Comparison of ENCODE assay signal across 1 cellular context in genomic region chr2:113173563-113174368, GRCh38.
TF ChIP-seq lines count a peak whose summit lies in the region.

Gene PSD4 (plus strand): TSS chr2:113173971. CDS start chr2:113182457, 8,486 bp downstream.

TF ChIP-seq in K562, 482 proteins besides CTCF, POLR2A, EP300 and RAD21 (continued from another document):
- TF ChIP-seq HIVEP1 (CRISPR knock-in tag; IDR thresholded peaks at IDR 0.05) (0 out of 2 replicates have a peak, but pooled peaks have one; percentile 18), JUNB (CRISPR knock-in tag; conservative IDR thresholded peaks at IDR 0.05) (no peak), NBN (IDR thresholded peaks at IDR 0.05; ENCODE audit: low read depth) (0 out of 2 replicates have a peak, but pooled peaks have one; percentile 18), SMARCC2 (IDR thresholded peaks at IDR 0.05; ENCODE audit: low read depth) (no peak), YY1 (IDR thresholded peaks at IDR 0.05; ENCODE audit: borderline replicate concordance in 1 of 3, control insufficient read depth in 1 of 3, extremely low read depth in 1 of 3, insufficient read depth in 3 of 3, insufficient read length in 1 of 3, insufficient replicate concordance in 2 of 3, low read depth in 1 of 3, low read length in 2 of 3) (peak in 1 of 3 experiments; percentile 35), MAX (CRISPR knock-in tag; IDR thresholded peaks at IDR 0.05) (no peak), NCOR1 (IDR thresholded peaks at IDR 0.05) (peak; percentile 39), POLR2B (IDR thresholded peaks at IDR 0.05; ENCODE audit: low read depth, partially characterized antibody) (peak; percentile 76), CBFB (CRISPR knock-in tag; IDR thresholded peaks at IDR 0.05) (peak; percentile 37; the same call in 1 of the 2 replicates), MGA (IDR thresholded peaks at IDR 0.05) (peak; percentile 67; the same call in 1 of the 2 replicates), BRF1 (IDR thresholded peaks at IDR 0.05; ENCODE audit: borderline replicate concordance, extremely low read depth, insufficient read length) (no peak), FOXP1 (CRISPR knock-in tag; IDR thresholded peaks at IDR 0.05) (no peak), ZNF780A (CRISPR knock-in tag; IDR thresholded peaks at IDR 0.05) (no peak), POLR2AphosphoS5 (IDR thresholded peaks at IDR 0.05; ENCODE audit: control insufficient read depth, insufficient read depth, low read depth, low read length) (peak; percentile 73; the same call in 1 of the 2 replicates), ZNF764 (CRISPR knock-in tag; IDR thresholded peaks at IDR 0.05; ENCODE audit: low read depth) (no peak)
- TF ChIP-seq, protein P1, sequence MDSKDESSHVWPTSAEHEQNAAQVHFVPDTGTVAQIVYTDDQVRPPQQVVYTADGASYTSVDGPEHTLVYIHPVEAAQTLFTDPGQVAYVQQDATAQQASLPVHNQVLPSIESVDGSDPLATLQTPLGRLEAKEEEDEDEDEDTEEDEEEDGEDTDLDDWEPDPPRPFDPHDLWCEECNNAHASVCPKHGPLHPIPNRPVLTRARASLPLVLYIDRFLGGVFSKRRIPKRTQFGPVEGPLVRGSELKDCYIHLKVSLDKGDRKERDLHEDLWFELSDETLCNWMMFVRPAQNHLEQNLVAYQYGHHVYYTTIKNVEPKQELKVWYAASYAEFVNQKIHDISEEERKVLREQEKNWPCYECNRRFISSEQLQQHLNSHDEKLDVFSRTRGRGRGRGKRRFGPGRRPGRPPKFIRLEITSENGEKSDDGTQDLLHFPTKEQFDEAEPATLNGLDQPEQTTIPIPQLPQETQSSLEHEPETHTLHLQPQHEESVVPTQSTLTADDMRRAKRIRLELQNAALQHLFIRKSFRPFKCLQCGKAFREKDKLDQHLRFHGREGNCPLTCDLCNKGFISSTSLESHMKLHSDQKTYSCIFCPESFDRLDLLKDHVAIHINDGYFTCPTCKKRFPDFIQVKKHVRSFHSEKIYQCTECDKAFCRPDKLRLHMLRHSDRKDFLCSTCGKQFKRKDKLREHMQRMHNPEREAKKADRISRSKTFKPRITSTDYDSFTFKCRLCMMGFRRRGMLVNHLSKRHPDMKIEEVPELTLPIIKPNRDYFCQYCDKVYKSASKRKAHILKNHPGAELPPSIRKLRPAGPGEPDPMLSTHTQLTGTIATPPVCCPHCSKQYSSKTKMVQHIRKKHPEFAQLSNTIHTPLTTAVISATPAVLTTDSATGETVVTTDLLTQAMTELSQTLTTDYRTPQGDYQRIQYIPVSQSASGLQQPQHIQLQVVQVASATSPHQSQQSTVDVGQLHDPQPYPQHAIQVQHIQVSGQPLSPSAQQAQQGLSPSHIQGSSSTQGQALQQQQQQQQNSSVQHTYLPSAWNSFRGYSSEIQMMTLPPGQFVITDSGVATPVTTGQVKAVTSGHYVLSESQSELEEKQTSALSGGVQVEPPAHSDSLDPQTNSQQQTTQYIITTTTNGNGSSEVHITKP (IDR thresholded peaks at IDR 0.05; ENCODE audit: partially characterized antibody) = peak; percentile 38
- TF ChIP-seq, protein P2, sequence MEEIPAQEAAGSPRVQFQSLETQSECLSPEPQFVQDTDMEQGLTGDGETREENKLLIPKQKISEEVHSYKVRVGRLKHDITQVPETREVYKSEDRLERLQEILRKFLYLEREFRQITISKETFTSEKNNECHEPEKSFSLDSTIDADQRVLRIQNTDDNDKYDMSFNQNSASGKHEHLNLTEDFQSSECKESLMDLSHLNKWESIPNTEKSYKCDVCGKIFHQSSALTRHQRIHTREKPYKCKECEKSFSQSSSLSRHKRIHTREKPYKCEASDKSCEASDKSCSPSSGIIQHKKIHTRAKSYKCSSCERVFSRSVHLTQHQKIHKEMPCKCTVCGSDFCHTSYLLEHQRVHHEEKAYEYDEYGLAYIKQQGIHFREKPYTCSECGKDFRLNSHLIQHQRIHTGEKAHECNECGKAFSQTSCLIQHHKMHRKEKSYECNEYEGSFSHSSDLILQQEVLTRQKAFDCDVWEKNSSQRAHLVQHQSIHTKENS (CRISPR knock-in tag; IDR thresholded peaks at IDR 0.05) = no peak
